ENCODE assay signal across 18 cellular contexts in the genomic region with DNA sequence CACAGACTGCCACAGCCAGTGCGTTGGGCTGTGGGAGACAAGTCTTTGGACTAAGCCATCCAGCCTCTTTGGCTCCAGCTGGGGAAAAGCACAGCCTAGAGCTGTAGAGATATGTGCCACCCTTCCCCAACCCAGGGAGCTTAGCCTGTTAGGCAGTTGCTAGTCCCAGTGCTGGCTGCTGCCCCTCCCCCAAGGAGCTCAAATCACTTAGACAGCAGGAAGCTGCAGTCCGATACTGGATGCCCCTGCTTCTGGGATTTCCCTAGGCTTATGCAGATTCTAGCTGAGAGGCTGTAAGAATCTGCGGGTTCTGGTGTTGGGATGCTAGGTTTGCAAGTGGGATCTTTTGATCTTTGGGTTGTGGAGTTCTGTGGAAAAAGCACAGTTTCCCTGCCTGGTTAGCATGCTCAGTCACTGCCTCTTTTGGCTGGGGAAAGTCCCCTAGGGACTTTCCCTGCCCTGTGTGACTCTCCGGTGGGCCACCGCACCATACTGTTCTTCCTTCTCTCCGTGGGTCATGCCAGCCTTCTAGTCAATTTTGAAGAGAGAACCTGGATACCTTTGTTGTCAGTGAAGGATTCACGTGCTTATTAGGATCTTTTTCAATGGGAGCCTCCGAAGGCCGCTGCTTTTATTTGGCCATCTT.
DNase-seq lines count a peak whose midpoint lies in the region; ATAC-seq and TF ChIP-seq lines count a peak whose summit lies in the region.
"Had no signal": no experiment of that assay in that cellular context is flagged by ENCODE, and none has a peak within 500 bp of the region (broad histone marks: within the 10 kb centered on the region; RNA-seq: fewer than 3 reads in every experiment).

No MANE protein-coding gene starts in this region.

- peak overlapping the region; percentile 89 for H2AFZ ChIP-seq in neural progenitor cell (replicated peaks)

- no peaks in the 10 kb centered on the region for H3K79me2 ChIP-seq in neural progenitor cell (ENCODE audit: low read depth)

- H3K4me1 Mint-ChIP-seq in WTC11 (peaks cover 10% of the 10 kb centered on the region), neural progenitor cell (no peaks in the 10 kb centered on the region), T-helper 17 cell (no peaks in the 10 kb centered on the region)
- H3K4me1 Mint-ChIP-seq in effector memory CD8-positive, alpha-beta T cell (ENCODE audit: low read depth in 2 of 2), result no peaks in the 10 kb centered on the region
- H3K4me1 Mint-ChIP-seq in T-helper 2 cell treated with Interferon-gamma antibody and Interleukin-4, amounts not matched to agents 5 μg/mL and 100 μg/mL, for 36 hours (ENCODE audit: low read depth), result no peaks in the 10 kb centered on the region
- H3K4me1 Mint-ChIP-seq: CD14-positive monocyte, IgD-negative memory B cell had no signal

- POLR2A ChIA-PET in WTC11 (lab: Charles Lee), result no interaction called here

- H3K4me2 ChIP-seq in neural progenitor cell, result no peak overlapping the region

- H3K4me3 Mint-ChIP-seq in WTC11 (no peak overlapping the region), neural progenitor cell (no peak overlapping the region), T-helper 17 cell (no peak overlapping the region)
- no peak overlapping the region for H3K4me3 Mint-ChIP-seq in effector memory CD8-positive, alpha-beta T cell
- no peak overlapping the region for H3K4me3 Mint-ChIP-seq in T-helper 2 cell treated with Interferon-gamma antibody and Interleukin-4, amounts not matched to agents 5 μg/mL and 100 μg/mL, for 36 hours
- H3K4me3 Mint-ChIP-seq: CD14-positive monocyte, IgD-negative memory B cell had no signal

- H3K27me3 ChIP-seq in neural progenitor cell, result no peaks in the 10 kb centered on the region

- DNase-seq in WTC11 (ENCODE audit: low spot score) (peak; percentile 56), iPS DF 4.7 (ENCODE audit: extremely low read depth, low spot score) (peak; percentile 5), neural progenitor cell (ENCODE audit: low spot score) (peak; percentile 63), T-helper 17 cell (no peak)
- no peak for DNase-seq in effector memory CD8-positive, alpha-beta T cell
- no peak for DNase-seq in T-helper 2 cell treated with Interferon-gamma antibody and Interleukin-4, amounts not matched to agents 5 μg/mL and 100 μg/mL, for 36 hours (ENCODE audit: low spot score)
- DNase-seq: EL, H7, Kasumi-1, MM.1S, NCI-H187 treated with DMSO at 0.1 percent for 48 hours, NCI-H345, NCI-H526, OCI-M1, RPMI8226 had no signal

- H3K9me3 ChIP-seq in neural progenitor cell (ENCODE audit: low read depth) (no peaks in the 10 kb centered on the region), T-helper 17 cell (ENCODE audit: control insufficient read depth, low read length, poor library complexity, severe bottlenecking) (no peaks in the 10 kb centered on the region)

- no peak overlapping the region for H3K4me3 ChIP-seq in neural progenitor cell

- TF ChIP-seq CTCF in WTC11 (IDR thresholded peaks at IDR 0.05) (no peak), neural progenitor cell (IDR thresholded peaks at IDR 0.05) (no peak)

- no peaks in the 10 kb centered on the region for H3K36me3 ChIP-seq in neural progenitor cell

- H3K4me1 ChIP-seq in neural progenitor cell, result peaks cover 4% of the 10 kb centered on the region

- CTCF ChIA-PET in WTC11 (lab: Charles Lee), result interaction anchor here (1.3 kb wide), 1 partner anchor 65 kb away, joined by 3 read pairs; no protein-coding TSS in a partner anchor

- no peaks in the 10 kb centered on the region for H3K27me3 Mint-ChIP-seq in WTC11 (ENCODE audit: low read depth)
- peaks cover 2% of the 10 kb centered on the region for H3K27me3 Mint-ChIP-seq in neural progenitor cell (ENCODE audit: insufficient read depth, low read depth)
- no peaks in the 10 kb centered on the region for H3K27me3 Mint-ChIP-seq in effector memory CD8-positive, alpha-beta T cell
- no peaks in the 10 kb centered on the region for H3K27me3 Mint-ChIP-seq in T-helper 2 cell treated with Interferon-gamma antibody and Interleukin-4, amounts not matched to agents 5 μg/mL and 100 μg/mL, for 36 hours (ENCODE audit: low read depth)
- no peaks in the 10 kb centered on the region for H3K27me3 Mint-ChIP-seq in T-helper 17 cell
- H3K27me3 Mint-ChIP-seq: IgD-negative memory B cell had no signal

- H3K36me3 Mint-ChIP-seq in WTC11 (no peaks in the 10 kb centered on the region), neural progenitor cell (no peaks in the 10 kb centered on the region), T-helper 17 cell (ENCODE audit: low read depth) (no peaks in the 10 kb centered on the region)
- no peaks in the 10 kb centered on the region for H3K36me3 Mint-ChIP-seq in effector memory CD8-positive, alpha-beta T cell (ENCODE audit: insufficient read depth)
- no peaks in the 10 kb centered on the region for H3K36me3 Mint-ChIP-seq in T-helper 2 cell treated with Interferon-gamma antibody and Interleukin-4, amounts not matched to agents 5 μg/mL and 100 μg/mL, for 36 hours (ENCODE audit: low read depth)
- H3K36me3 Mint-ChIP-seq: CD14-positive monocyte, IgD-negative memory B cell had no signal

- H3F3A ChIP-seq in neural progenitor cell (ENCODE audit: low read depth), result no peaks in the 10 kb centered on the region

- no peak overlapping the region for H3K27ac ChIP-seq in neural progenitor cell

- H3K27ac Mint-ChIP-seq in WTC11 (no peak overlapping the region), neural progenitor cell (no peak overlapping the region), T-helper 17 cell (no peak overlapping the region)
- H3K27ac Mint-ChIP-seq in effector memory CD8-positive, alpha-beta T cell, result no peak overlapping the region
- no peak overlapping the region for H3K27ac Mint-ChIP-seq in T-helper 2 cell treated with Interferon-gamma antibody and Interleukin-4, amounts not matched to agents 5 μg/mL and 100 μg/mL, for 36 hours
- H3K27ac Mint-ChIP-seq: IgD-negative memory B cell had no signal

- H3K9ac ChIP-seq in neural progenitor cell, result no peak overlapping the region

- ATAC-seq in GM18868 (IDR thresholded peaks at IDR 0.05; ENCODE audit: unreplicated experiment) (peak; percentile 67), WTC11 (peak; percentile 96), T-helper 17 cell (no peak)
- ATAC-seq in effector memory CD8-positive, alpha-beta T cell (replicated peaks), result no peak

- H4K20me1 ChIP-seq in neural progenitor cell (ENCODE audit: low read depth), result no peaks in the 10 kb centered on the region

- H3K9me3 Mint-ChIP-seq in WTC11 (peaks cover 25% of the 10 kb centered on the region), neural progenitor cell (peaks cover 9% of the 10 kb centered on the region)
- peaks cover 16 to 17% of the 10 kb centered on the region in 2 donors for H3K9me3 Mint-ChIP-seq in effector memory CD8-positive, alpha-beta T cell
- H3K9me3 Mint-ChIP-seq in T-helper 2 cell treated with Interferon-gamma antibody and Interleukin-4, amounts not matched to agents 5 μg/mL and 100 μg/mL, for 36 hours, result peaks cover 60% of the 10 kb centered on the region

TF ChIP-seq in WTC11, 78 proteins besides CTCF, POLR2A, EP300 and RAD21:
- TF ChIP-seq, protein P1, sequence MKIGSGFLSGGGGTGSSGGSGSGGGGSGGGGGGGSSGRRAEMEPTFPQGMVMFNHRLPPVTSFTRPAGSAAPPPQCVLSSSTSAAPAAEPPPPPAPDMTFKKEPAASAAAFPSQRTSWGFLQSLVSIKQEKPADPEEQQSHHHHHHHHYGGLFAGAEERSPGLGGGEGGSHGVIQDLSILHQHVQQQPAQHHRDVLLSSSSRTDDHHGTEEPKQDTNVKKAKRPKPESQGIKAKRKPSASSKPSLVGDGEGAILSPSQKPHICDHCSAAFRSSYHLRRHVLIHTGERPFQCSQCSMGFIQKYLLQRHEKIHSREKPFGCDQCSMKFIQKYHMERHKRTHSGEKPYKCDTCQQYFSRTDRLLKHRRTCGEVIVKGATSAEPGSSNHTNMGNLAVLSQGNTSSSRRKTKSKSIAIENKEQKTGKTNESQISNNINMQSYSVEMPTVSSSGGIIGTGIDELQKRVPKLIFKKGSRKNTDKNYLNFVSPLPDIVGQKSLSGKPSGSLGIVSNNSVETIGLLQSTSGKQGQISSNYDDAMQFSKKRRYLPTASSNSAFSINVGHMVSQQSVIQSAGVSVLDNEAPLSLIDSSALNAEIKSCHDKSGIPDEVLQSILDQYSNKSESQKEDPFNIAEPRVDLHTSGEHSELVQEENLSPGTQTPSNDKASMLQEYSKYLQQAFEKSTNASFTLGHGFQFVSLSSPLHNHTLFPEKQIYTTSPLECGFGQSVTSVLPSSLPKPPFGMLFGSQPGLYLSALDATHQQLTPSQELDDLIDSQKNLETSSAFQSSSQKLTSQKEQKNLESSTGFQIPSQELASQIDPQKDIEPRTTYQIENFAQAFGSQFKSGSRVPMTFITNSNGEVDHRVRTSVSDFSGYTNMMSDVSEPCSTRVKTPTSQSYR (CRISPR knock-in tag; IDR thresholded peaks at IDR 0.05), result 0 out of 2 replicates have a peak, but pooled peaks have one; percentile 39
- no peak for TF ChIP-seq FOXP1 (CRISPR knock-in tag; IDR thresholded peaks at IDR 0.05; ENCODE audit: borderline replicate concordance)
- no peak for TF ChIP-seq NFYB (CRISPR knock-in tag; conservative IDR thresholded peaks at IDR 0.05; ENCODE audit: low read depth)

Comparison
In these comparisons a context has a peak if more than half of its experiments do, and no peak if none do; other contexts are left out.
1. ATAC-seq: peak in GM18868 (single experiment) and WTC11 (single experiment); none in effector memory CD8-positive, alpha-beta T cell (single experiment) and T-helper 17 cell (single experiment).
2. DNase-seq: peak in WTC11 (single experiment), iPS DF 4.7 (single experiment) and neural progenitor cell (single experiment); none in effector memory CD8-positive, alpha-beta T cell (0 of 3), T-helper 2 cell treated with Interferon-gamma antibody and Interleukin-4, amounts not matched to agents 5 μg/mL and 100 μg/mL, for 36 hours (single experiment) and T-helper 17 cell (0 of 3).